17 cellular contexts compared by ENCODE assay signal in the genomic region with DNA sequence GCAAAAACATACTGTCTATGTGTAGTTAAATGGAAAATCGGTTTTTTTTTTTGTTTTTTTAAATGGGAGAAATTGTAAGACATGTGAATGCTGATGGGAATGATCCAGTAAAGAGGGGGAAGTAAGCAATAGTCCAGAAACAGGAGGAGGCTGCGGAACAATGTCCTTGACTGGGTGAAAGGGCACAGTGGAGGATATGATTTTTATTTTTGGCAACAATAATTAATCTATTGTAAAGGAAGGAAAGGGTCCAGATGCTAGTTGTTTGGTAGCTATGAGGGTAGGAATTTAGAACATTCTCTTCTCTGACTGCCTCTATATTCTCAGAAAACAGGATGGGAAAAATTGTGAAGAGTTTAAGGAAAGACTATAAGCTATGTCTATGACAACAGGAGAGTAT.
DNase-seq lines count a peak whose midpoint lies in the region; ATAC-seq and TF ChIP-seq lines count a peak whose summit lies in the region.
"Had no signal": no experiment of that assay in that cellular context is flagged by ENCODE, and none has a peak within 500 bp of the region (broad histone marks: within the 10 kb centered on the region; RNA-seq: fewer than 3 reads in every experiment).

No MANE protein-coding gene starts in this region.

- CTCF ChIA-PET in PC-3 (lab: Charles Lee): no interaction called here

- TF ChIP-seq CTCF in PC-3 (conservative IDR thresholded peaks at IDR 0.05; ENCODE audit: low read depth, low read length) (no peak), nephron (IDR thresholded peaks at IDR 0.05; ENCODE audit: unreplicated experiment in 3 of 3) (no peak), osteocyte (IDR thresholded peaks at IDR 0.05) (no peak), natural killer cell (IDR thresholded peaks at IDR 0.05) (no peak)

- H3K36me3 ChIP-seq in ACC112 (ENCODE audit: insufficient read depth, low read length) (no peaks in the 10 kb centered on the region), PC-3 (ENCODE audit: low read depth, low read length) (no peaks in the 10 kb centered on the region)

- H3K27ac ChIP-seq in ACC112 (ENCODE audit: low read depth, low read length) (peak overlapping the region; percentile 74), PC-3 (ENCODE audit: low read length) (peak overlapping the region; percentile 63; the same call in 1 of the 2 replicates)
- H3K27ac ChIP-seq: 22Rv1 had no signal

- peaks cover 14% of the 10 kb centered on the region for H3K4me1 Mint-ChIP-seq in nephron
- peaks cover 28% of the 10 kb centered on the region for H3K4me1 Mint-ChIP-seq in osteocyte (ENCODE audit: unreplicated experiment)
- H3K4me1 Mint-ChIP-seq in natural killer cell: no peaks in the 10 kb centered on the region

- POLR2A ChIA-PET in PC-3 (lab: Charles Lee; ENCODE audit: unreplicated experiment): no interaction called here

- ATAC-seq in PC-3 (no peak), natural killer cell (no peak)

- peaks cover 4% of the 10 kb centered on the region; the same call in 1 of the 2 replicates for H4K20me1 ChIP-seq in PC-3 (ENCODE audit: low read length)

- no peaks in the 10 kb centered on the region for H3K9me2 ChIP-seq in PC-3 (replicated peaks; ENCODE audit: low read length)

- H3K4me1 ChIP-seq in ACC112 (ENCODE audit: control insufficient read depth, insufficient read depth, low read length, unreplicated experiment) (peaks cover 10% of the 10 kb centered on the region), PC-3 (ENCODE audit: insufficient read depth, low read length) (peaks cover 37% of the 10 kb centered on the region)

- no peak overlapping the region for H2AFZ ChIP-seq in ACC112 (ENCODE audit: low read length, unreplicated experiment)
- no peak overlapping the region for H2AFZ ChIP-seq in PC-3 (ENCODE audit: low read length)

- H3F3A ChIP-seq in PC-3 (ENCODE audit: low read length, unreplicated experiment): no peaks in the 10 kb centered on the region

- H3K9ac ChIP-seq in PC-3 (ENCODE audit: low read length): no peak overlapping the region

- H3K4me3 Mint-ChIP-seq in nephron (no peak overlapping the region), osteocyte (ENCODE audit: unreplicated experiment) (no peak overlapping the region), natural killer cell (no peak overlapping the region)
- H3K4me3 Mint-ChIP-seq: CD4-positive, alpha-beta T cell; H9 had no signal

- H3K27me3 ChIP-seq in ACC112 (ENCODE audit: insufficient read depth, low read length): no peaks in the 10 kb centered on the region
- no peaks in the 10 kb centered on the region for H3K27me3 ChIP-seq in PC-3 (ENCODE audit: low read length)

- H3K4me2 ChIP-seq in PC-3 (ENCODE audit: low read length): peak overlapping the region; percentile 44

- no peak for DNase-seq in PC-3
- DNase-seq in dermis blood vessel endothelial cell: peak; percentile 16
- no peak for DNase-seq in osteocyte (ENCODE audit: extremely low spot score, unreplicated experiment)
- DNase-seq in natural killer cell: no peak
- DNase-seq in NCI-H69 (lab: John Stamatoyannopoulos, UW): no peak
- DNase-seq in GM19240 (ENCODE audit: insufficient read length, low spot score): no peak
- DNase-seq: AML-193; C1 segment of cervical spinal cord; CD4-positive, alpha-beta T cell; DMS153; DND-41; GDM1; GOT3; H9 had no signal

- peaks cover 11% of the 10 kb centered on the region for H3K36me3 Mint-ChIP-seq in nephron (ENCODE audit: low read depth)
- H3K36me3 Mint-ChIP-seq in osteocyte (ENCODE audit: unreplicated experiment): no peaks in the 10 kb centered on the region
- no peaks in the 10 kb centered on the region for H3K36me3 Mint-ChIP-seq in natural killer cell

- peaks cover 5% of the 10 kb centered on the region for H3K9me3 Mint-ChIP-seq in nephron
- H3K9me3 Mint-ChIP-seq in osteocyte (ENCODE audit: unreplicated experiment): no peaks in the 10 kb centered on the region
- peaks cover 20% of the 10 kb centered on the region in 2 donors for H3K9me3 Mint-ChIP-seq in natural killer cell
- H3K9me3 Mint-ChIP-seq: H9 had no signal

- no peaks in the 10 kb centered on the region for H3K9me3 ChIP-seq in PC-3 (ENCODE audit: low read length)

- no peaks in the 10 kb centered on the region for H3K27me3 Mint-ChIP-seq in nephron (ENCODE audit: low read depth)
- peaks cover 13% of the 10 kb centered on the region for H3K27me3 Mint-ChIP-seq in osteocyte (ENCODE audit: unreplicated experiment)
- no peaks in the 10 kb centered on the region for H3K27me3 Mint-ChIP-seq in natural killer cell (ENCODE audit: low read depth in 2 of 2)
- H3K27me3 Mint-ChIP-seq: CD4-positive, alpha-beta T cell had no signal

- peak overlapping the region in 2 of 3 experiments; percentile 34 to 83 for H3K27ac Mint-ChIP-seq in nephron
- no peak overlapping the region for H3K27ac Mint-ChIP-seq in osteocyte (ENCODE audit: unreplicated experiment)
- H3K27ac Mint-ChIP-seq in natural killer cell: no peak overlapping the region
- H3K27ac Mint-ChIP-seq: CD4-positive, alpha-beta T cell; H9 had no signal

- H3K4me3 ChIP-seq in ACC112 (ENCODE audit: low read depth, low read length) (no peak overlapping the region), PC-3 (ENCODE audit: low read length) (no peak overlapping the region)

- BruUV-seq in PC-3 (replicated peaks; lab: Mats Ljungman, UMichigan): no TSS peak

- intact Hi-C loops in PC-3 (cut with micrococcal nuclease): no loop called here
- intact Hi-C loops in natural killer cell (cut with micrococcal nuclease): no loop called here

- H3K79me2 ChIP-seq in ACC112 (ENCODE audit: control insufficient read depth, insufficient read depth, low read length, unreplicated experiment): no peaks in the 10 kb centered on the region
- no peaks in the 10 kb centered on the region for H3K79me2 ChIP-seq in PC-3 (ENCODE audit: low read length)

Comparison
In these comparisons a context has a peak if more than half of its experiments do, and no peak if none do; other contexts are left out.
1. H3K27ac Mint-ChIP-seq: peak in nephron (2 of 3); none in osteocyte (single experiment) and natural killer cell (0 of 2).